In genomic region chr9:2479056-2479565, GRCh38 we compare ENCODE assay signal across 16 cellular contexts.
A peak's percentile ranks its signal among the peaks of the same experiment; 100 is the strongest.
DNase-seq lines count a peak whose midpoint lies in the region; ATAC-seq lines count a peak whose summit lies in the region.
"Had no signal": no experiment of that assay in that cellular context is flagged by ENCODE, and none has a peak within 500 bp of the region (broad histone marks: within the 10 kb centered on the region; RNA-seq: fewer than 3 reads in every experiment).

No MANE protein-coding gene starts in this region.

- H3K27me3 Mint-ChIP-seq in activated CD4-positive, alpha-beta T cell treated with anti-CD3 and anti-CD28 coated beads, Interleukin-2, amount 10 ng/mL, durations not matched to agents 7 days and 5 days: peaks cover 10% of the 10 kb centered on the region

- peak overlapping the region; percentile 6 for H3K27ac Mint-ChIP-seq in activated CD4-positive, alpha-beta T cell treated with anti-CD3 and anti-CD28 coated beads, Interleukin-2, amount 10 ng/mL, durations not matched to agents 7 days and 5 days
- H3K27ac Mint-ChIP-seq: CD4-positive, alpha-beta T cell had no signal

- no peaks in the 10 kb centered on the region for H3K36me3 ChIP-seq in SJSA1

- H3K9me3 ChIP-seq in SJSA1 (replicated peaks): no peaks in the 10 kb centered on the region

- H3K9me3 Mint-ChIP-seq in activated CD4-positive, alpha-beta T cell treated with anti-CD3 and anti-CD28 coated beads, Interleukin-2, amount 10 ng/mL, durations not matched to agents 7 days and 5 days: no peaks in the 10 kb centered on the region
- H3K9me3 Mint-ChIP-seq: CD4-positive, alpha-beta T cell had no signal

- no peaks in the 10 kb centered on the region for H3K36me3 Mint-ChIP-seq in activated CD4-positive, alpha-beta T cell treated with anti-CD3 and anti-CD28 coated beads, Interleukin-2, amount 10 ng/mL, durations not matched to agents 7 days and 5 days (ENCODE audit: low read depth)

- DNase-seq in activated CD4-positive, alpha-beta T cell treated with anti-CD3 and anti-CD28 coated beads, Interleukin-2, amount 10 ng/mL, durations not matched to agents 7 days and 5 days: no peak
- DNase-seq in activated CD4-positive, alpha-beta T cell treated with anti-CD3 and anti-CD28 coated beads, Interleukin-2, amount 50 U/mL, for 1 hour: no peak
- DNase-seq in ELR (ENCODE audit: low read depth) (peak; percentile 19), SJSA1 (ENCODE audit: low read depth in 1 of 2, low spot score in 2 of 2) (no peak), HT-29 (ENCODE audit: low spot score) (no peak), caudate nucleus (lab: John Stamatoyannopoulos, UW) (no peak)
- DNase-seq: Calu3; CD4-positive, alpha-beta T cell; GOT3; KBM-7; NCI-H1436 treated with DMSO at 0.1 percent for 48 hours; NCI-H2081 treated with DMSO at 0.1 percent for 48 hours; NCI-H446; SHP77 treated with DMSO at 0.1 percent for 48 hours; T-helper 2 cell had no signal

- POLR2A ChIA-PET in activated CD4-positive, alpha-beta T cell treated with anti-CD3 and anti-CD28 coated beads, Interleukin-2, amount 10 ng/mL, durations not matched to agents 7 days and 5 days (lab: Charles Lee): no interaction called here

- no peak for ATAC-seq in GM21825 (IDR thresholded peaks at IDR 0.05; ENCODE audit: unreplicated experiment)

- H3K4me1 Mint-ChIP-seq in activated CD4-positive, alpha-beta T cell treated with anti-CD3 and anti-CD28 coated beads, Interleukin-2, amount 10 ng/mL, durations not matched to agents 7 days and 5 days: no peaks in the 10 kb centered on the region

- peaks cover 21% of the 10 kb centered on the region for H3K4me1 ChIP-seq in SJSA1 (replicated peaks)

- H3K4me3 ChIP-seq in SJSA1: no peak overlapping the region

- CTCF ChIA-PET in activated CD4-positive, alpha-beta T cell treated with anti-CD3 and anti-CD28 coated beads, Interleukin-2, amount 10 ng/mL, durations not matched to agents 7 days and 5 days (lab: Charles Lee): no interaction called here

- H3K4me3 Mint-ChIP-seq in activated CD4-positive, alpha-beta T cell treated with anti-CD3 and anti-CD28 coated beads, Interleukin-2, amount 10 ng/mL, durations not matched to agents 7 days and 5 days: no peak overlapping the region
- H3K4me3 Mint-ChIP-seq: CD4-positive, alpha-beta T cell had no signal

- H3K27ac ChIP-seq in SJSA1 (peak overlapping the region; percentile 42; the same call in 1 of the 2 replicates), caudate nucleus (ENCODE audit: low read depth, low read length) (no peak overlapping the region)

- H3K27me3 ChIP-seq in SJSA1 (replicated peaks): no peaks in the 10 kb centered on the region
